Comparison of ENCODE assay signal across 25 cellular contexts in the genomic region with DNA sequence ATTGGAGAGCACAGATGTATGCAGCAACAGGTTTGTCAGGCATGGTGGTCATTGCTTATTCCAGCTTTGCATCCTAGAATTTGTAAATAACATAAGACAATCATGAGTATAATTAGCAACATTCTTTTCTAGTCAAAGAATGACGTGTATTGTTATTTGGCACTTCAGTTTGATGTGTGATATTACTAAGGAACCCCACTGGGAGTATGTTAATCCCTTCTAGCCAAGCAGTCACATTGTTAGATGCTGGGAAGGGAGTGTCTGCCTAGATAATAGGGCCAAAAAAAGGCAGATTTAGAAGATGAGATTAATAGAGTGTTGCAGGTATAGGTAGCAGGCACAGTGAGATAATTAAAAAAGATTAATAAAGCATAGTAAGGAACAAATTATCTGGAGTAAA.
"Had no signal": no experiment of that assay in that cellular context is flagged by ENCODE, and none has a peak within 500 bp of the region (broad histone marks: within the 10 kb centered on the region; RNA-seq: fewer than 3 reads in every experiment).

No MANE protein-coding gene starts in this region.

- H3K4me1 ChIP-seq: colonic mucosa, gastroesophageal sphincter had no signal

- H3K9me3 ChIP-seq: colonic mucosa, gastroesophageal sphincter had no signal

- H3K36me3 ChIP-seq: brain microvascular endothelial cell, colonic mucosa, gastroesophageal sphincter, heart right ventricle had no signal

- H3K27ac Mint-ChIP-seq: activated CD4-positive, alpha-beta T cell treated with anti-CD3 and anti-CD28 coated beads for 36 hours; activated CD4-positive, alpha-beta T cell treated with anti-CD3 and anti-CD28 coated beads, Interleukin-2, amount 10 ng/mL, durations not matched to agents 24 days and 14 days; activated CD8-positive, alpha-beta T cell treated with anti-CD3 and anti-CD28 coated beads for 36 hours; activated naive CD8-positive, alpha-beta T cell; activated T-helper 17 cell treated with anti-CD3 and anti-CD28 coated beads, Interleukin-2, amount 50 U/mL, for 72 hours had no signal

- H3K36me3 Mint-ChIP-seq: activated naive CD8-positive, alpha-beta T cell had no signal

- H3K4me3 Mint-ChIP-seq: activated CD4-positive, alpha-beta T cell treated with anti-CD3 and anti-CD28 coated beads for 36 hours; activated CD4-positive, alpha-beta T cell treated with anti-CD3 and anti-CD28 coated beads, Interleukin-2, amount 10 ng/mL, durations not matched to agents 24 days and 14 days; activated CD8-positive, alpha-beta T cell treated with anti-CD3 and anti-CD28 coated beads for 36 hours; activated naive CD8-positive, alpha-beta T cell; activated T-cell treated with anti-CD3 and anti-CD28 coated beads, Interleukin-2, amount 50 U/mL, for 4 hours; activated T-helper 17 cell treated with anti-CD3 and anti-CD28 coated beads, Interleukin-2, amount 50 U/mL, for 72 hours had no signal

- H3K27me3 ChIP-seq: brain microvascular endothelial cell, colonic mucosa, gastroesophageal sphincter, heart right ventricle had no signal

- H3K4me1 Mint-ChIP-seq: activated CD4-positive, alpha-beta T cell treated with anti-CD3 and anti-CD28 coated beads for 36 hours; activated CD4-positive, alpha-beta T cell treated with anti-CD3 and anti-CD28 coated beads, Interleukin-2, amount 10 ng/mL, durations not matched to agents 24 days and 14 days; activated T-helper 17 cell treated with anti-CD3 and anti-CD28 coated beads, Interleukin-2, amount 50 U/mL, for 72 hours had no signal

- H3K4me3 ChIP-seq: colonic mucosa, gastroesophageal sphincter, heart right ventricle had no signal

- H3K27me3 Mint-ChIP-seq: activated CD4-positive, alpha-beta T cell treated with anti-CD3 and anti-CD28 coated beads for 36 hours; activated CD4-positive, alpha-beta T cell treated with anti-CD3 and anti-CD28 coated beads, Interleukin-2, amount 10 ng/mL, durations not matched to agents 24 days and 14 days; activated CD8-positive, alpha-beta T cell treated with anti-CD3 and anti-CD28 coated beads for 36 hours; activated naive CD8-positive, alpha-beta T cell; activated T-helper 17 cell treated with anti-CD3 and anti-CD28 coated beads, Interleukin-2, amount 50 U/mL, for 72 hours had no signal

- H3K27ac ChIP-seq: brain microvascular endothelial cell, colonic mucosa, gastroesophageal sphincter had no signal

- DNase-seq: activated CD4-positive, alpha-beta T cell treated with anti-CD3 and anti-CD28 coated beads for 36 hours; activated CD4-positive, alpha-beta T cell treated with anti-CD3 and anti-CD28 coated beads, Interleukin-2, amount 10 ng/mL, durations not matched to agents 24 days and 14 days; activated CD4-positive, alpha-beta T cell treated with anti-CD3 and anti-CD28 coated beads, Interleukin-2, amount 50 U/mL, for 48 hours; activated CD4-positive, CD25-positive, alpha-beta regulatory T cell; activated CD4-positive, CD25-positive, alpha-beta regulatory T cell treated with anti-CD3 and anti-CD28 coated beads, Interleukin-2, amount 50 U/mL, for 72 hours; activated CD8-positive, alpha-beta memory T cell treated with anti-CD3 and anti-CD28 coated beads for 24 hours; activated CD8-positive, alpha-beta T cell treated with anti-CD3 and anti-CD28 coated beads for 36 hours; activated effector memory CD4-positive, alpha-beta T cell treated with Interleukin-2 at 50 U/mL for 16 hours; activated gamma-delta T cell treated with Interleukin-2 at 50 U/mL for 16 hours; activated naive CD4-positive, alpha-beta T cell treated with anti-CD3 and anti-CD28 coated beads, Interleukin-2, amount 50 U/mL, for 16 hours; activated naive CD4-positive, alpha-beta T cell treated with Interleukin-2 at 50 U/mL for 16 hours; activated T-cell treated with anti-CD3 and anti-CD28 coated beads, Interleukin-2, amount 50 U/mL, for 4 hours; amniotic stem cell; anterior cingulate cortex; brain microvascular endothelial cell; caudate nucleus; colonic mucosa; effector CD8-positive, alpha-beta T cell; foreskin melanocyte; heart right ventricle; T-helper 2 cell had no signal

- ATAC-seq: activated CD4-positive, alpha-beta T cell treated with anti-CD3 and anti-CD28 coated beads for 36 hours; activated CD8-positive, alpha-beta T cell treated with anti-CD3 and anti-CD28 coated beads for 36 hours; activated T-cell treated with anti-CD3 and anti-CD28 coated beads, Interleukin-2, amount 50 U/mL, for 4 hours; activated T-helper 17 cell treated with anti-CD3 and anti-CD28 coated beads, Interleukin-2, amount 50 U/mL, for 72 hours; esophagus mucosa; gastroesophageal sphincter had no signal

- H3K9me3 Mint-ChIP-seq: activated T-cell treated with anti-CD3 and anti-CD28 coated beads, Interleukin-2, amount 50 U/mL, for 4 hours; activated T-helper 17 cell treated with anti-CD3 and anti-CD28 coated beads, Interleukin-2, amount 50 U/mL, for 72 hours had no signal
